8 cellular contexts compared by ENCODE assay signal in the genomic region with DNA sequence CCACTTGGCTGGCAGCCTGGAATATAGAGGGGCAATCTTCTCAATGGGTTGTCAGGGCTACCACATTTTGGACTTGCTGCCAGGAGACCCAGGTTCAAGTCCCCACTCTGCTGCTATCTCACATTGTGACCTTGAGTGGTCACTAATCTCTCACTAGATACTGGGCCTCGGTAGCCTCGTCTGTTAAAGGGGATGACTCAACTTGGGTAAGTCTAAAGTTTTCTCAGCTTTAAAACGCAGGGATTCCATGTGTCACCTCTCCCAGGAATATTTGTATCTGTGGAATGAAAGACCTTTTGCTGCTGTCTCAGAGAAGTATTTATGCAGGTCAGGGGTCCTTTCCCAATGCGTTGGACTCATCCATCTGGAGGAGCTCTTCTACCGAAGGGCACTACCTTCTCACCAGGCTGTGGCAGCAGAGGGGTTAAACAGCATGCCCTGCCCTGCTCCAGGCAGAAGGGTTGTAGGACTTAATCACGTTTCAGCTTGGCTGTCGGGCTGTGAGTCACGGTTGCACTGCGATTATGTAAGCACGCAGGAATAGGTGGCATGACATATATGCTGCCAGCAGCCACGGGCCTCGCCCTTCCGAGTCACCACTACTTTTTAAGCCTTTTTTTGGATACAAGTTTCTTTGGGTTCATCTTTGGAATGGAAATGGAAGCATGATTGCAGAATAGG.
DNase-seq lines count a peak whose midpoint lies in the region; ATAC-seq and TF ChIP-seq lines count a peak whose summit lies in the region.

No MANE protein-coding gene starts in this region.

- H3K9me2 ChIP-seq in Karpas-422 (replicated peaks; ENCODE audit: insufficient read depth, low read length), result no peaks in the 10 kb centered on the region

- no peaks in the 10 kb centered on the region for H3K27me3 Mint-ChIP-seq in neural progenitor cell (ENCODE audit: insufficient read depth, low read depth)

- H4K20me1 ChIP-seq in neural progenitor cell (ENCODE audit: low read depth) (no peaks in the 10 kb centered on the region), Karpas-422 (ENCODE audit: insufficient read depth, low read depth, low read length) (no peaks in the 10 kb centered on the region)

- peak; percentile 47 for DNase-seq in DMS79 treated with DMSO at 0.1 percent for 48 hours (lab: John Stamatoyannopoulos, UW)
- DNase-seq in NOMO-1 treated with dmso at 0.1 percent for 144 hours (lab: John Stamatoyannopoulos, UW; ENCODE audit: unreplicated experiment), result peak; percentile 90
- peak; percentile 69 for DNase-seq in epithelial cell of proximal tubule (ENCODE audit: low read depth)
- DNase-seq in neural progenitor cell (ENCODE audit: low spot score), result no peak
- DNase-seq in stimulated activated CD8-positive, alpha-beta memory T cell treated with anti-CD3 and anti-CD28 coated beads, Interleukin-4, amount 100 ng/mL, for 48 hours, result no peak
- DNase-seq in Karpas-422, result no peak

- peaks cover 29% of the 10 kb centered on the region for H3K4me1 ChIP-seq in neural progenitor cell
- H3K4me1 ChIP-seq in Karpas-422 (ENCODE audit: low read length), result no peaks in the 10 kb centered on the region

- H3K79me2 ChIP-seq in neural progenitor cell (ENCODE audit: low read depth) (no peaks in the 10 kb centered on the region), Karpas-422 (ENCODE audit: low read length) (no peaks in the 10 kb centered on the region)

- peaks cover 5% of the 10 kb centered on the region for H3K36me3 Mint-ChIP-seq in neural progenitor cell

- peak overlapping the region; percentile 24 for H3K27ac Mint-ChIP-seq in neural progenitor cell

- H3F3A ChIP-seq in neural progenitor cell (ENCODE audit: low read depth), result peaks cover 16% of the 10 kb centered on the region

- no peak overlapping the region for H3K4me3 ChIP-seq in epithelial cell of proximal tubule (ENCODE audit: low read depth, low read length)
- H3K4me3 ChIP-seq in neural progenitor cell, result no peak overlapping the region
- no peak overlapping the region for H3K4me3 ChIP-seq in Karpas-422 (ENCODE audit: low read length)

- ATAC-seq in GM21737 (IDR thresholded peaks at IDR 0.05; ENCODE audit: unreplicated experiment) (no peak), HG03095 (IDR thresholded peaks at IDR 0.05; ENCODE audit: unreplicated experiment) (no peak)

- H3K9me3 ChIP-seq in neural progenitor cell (ENCODE audit: low read depth) (peaks cover 12% of the 10 kb centered on the region), Karpas-422 (ENCODE audit: low read length) (no peaks in the 10 kb centered on the region)

- peaks cover 17% of the 10 kb centered on the region for H3K9me3 Mint-ChIP-seq in neural progenitor cell

- H3K36me3 ChIP-seq in neural progenitor cell, result no peaks in the 10 kb centered on the region
- no peaks in the 10 kb centered on the region for H3K36me3 ChIP-seq in Karpas-422 (ENCODE audit: insufficient read depth, low read length)

- H3K4me2 ChIP-seq in neural progenitor cell (no peak overlapping the region), Karpas-422 (ENCODE audit: low read depth, low read length, poor library complexity, severe bottlenecking) (no peak overlapping the region)

- peak overlapping the region; percentile 44 for H3K4me3 Mint-ChIP-seq in neural progenitor cell

- no peak overlapping the region for H2AFZ ChIP-seq in neural progenitor cell (replicated peaks)
- no peak overlapping the region for H2AFZ ChIP-seq in Karpas-422 (ENCODE audit: low read length)

- H3K9ac ChIP-seq in neural progenitor cell (no peak overlapping the region), Karpas-422 (ENCODE audit: low read length) (no peak overlapping the region)

- TF ChIP-seq CTCF in epithelial cell of proximal tubule (conservative IDR thresholded peaks at IDR 0.05; ENCODE audit: low read depth, low read length) (no peak), neural progenitor cell (IDR thresholded peaks at IDR 0.05) (no peak)

- H3K27ac ChIP-seq in neural progenitor cell (no peak overlapping the region), Karpas-422 (ENCODE audit: low read length) (no peak overlapping the region)

- H3K27me3 ChIP-seq in neural progenitor cell (no peaks in the 10 kb centered on the region), Karpas-422 (ENCODE audit: low read length) (peaks cover 3% of the 10 kb centered on the region; the same call in 1 of the 2 replicates)

- peaks cover 30% of the 10 kb centered on the region for H3K4me1 Mint-ChIP-seq in neural progenitor cell

Comparison
In these comparisons a context has a peak if more than half of its experiments do, and no peak if none do; other contexts are left out.
1. DNase-seq: peak in DMS79 treated with DMSO at 0.1 percent for 48 hours (single experiment), NOMO-1 treated with dmso at 0.1 percent for 144 hours (single experiment) and epithelial cell of proximal tubule (single experiment); none in neural progenitor cell (single experiment), stimulated activated CD8-positive, alpha-beta memory T cell treated with anti-CD3 and anti-CD28 coated beads, Interleukin-4, amount 100 ng/mL, for 48 hours (single experiment) and Karpas-422 (single experiment).